Comparison of ENCODE assay signal across 8 cellular contexts in genomic region chr7:157278791-157279678, GRCh38. TPM values are rescaled to one million over a fixed set of nuclear protein-coding genes. Genes with fewer than 3 reads are reported as not detected.
DNase-seq lines count a peak whose midpoint lies in the region; ATAC-seq and TF ChIP-seq lines count a peak whose summit lies in the region.

No MANE protein-coding gene starts in this region.

- TF ChIP-seq POLR2A in suprapubic skin (IDR thresholded peaks at IDR 0.05): no peak

- H3K36me3 ChIP-seq in right atrium auricular region (no peaks in the 10 kb centered on the region), suprapubic skin (no peaks in the 10 kb centered on the region)
- no peaks in the 10 kb centered on the region for H3K36me3 ChIP-seq in CD8-positive, alpha-beta memory T cell (ENCODE audit: insufficient read depth, low read length)

- peaks cover 24% of the 10 kb centered on the region for H3K4me1 Mint-ChIP-seq in activated CD8-positive, alpha-beta memory T cell treated with anti-CD3 and anti-CD28 coated beads, Interleukin-2, amount 10 ng/mL, durations not matched to agents 7 days and 5 days
- peaks cover 10 to 27% (median 17%) of the 10 kb centered on the region in 3 donors for H3K4me1 Mint-ChIP-seq in CD8-positive, alpha-beta memory T cell

- H3K27ac ChIP-seq in right atrium auricular region (peak overlapping the region in 1 of 2 donors; percentile 29), suprapubic skin (peak overlapping the region; percentile 61)
- H3K27ac ChIP-seq in CD8-positive, alpha-beta memory T cell (ENCODE audit: low read depth, low read length): no peak overlapping the region

- H3K27me3 ChIP-seq in right atrium auricular region: no peaks in the 10 kb centered on the region
- H3K27me3 ChIP-seq in suprapubic skin: peaks cover 5% of the 10 kb centered on the region
- H3K27me3 ChIP-seq in CD8-positive, alpha-beta memory T cell (ENCODE audit: insufficient read depth, low read length, poor library complexity, severe bottlenecking): peaks cover 14% of the 10 kb centered on the region

- H3K4me3 ChIP-seq in right atrium auricular region: peak overlapping the region; percentile 48 to 57
- peak overlapping the region; percentile 65 for H3K4me3 ChIP-seq in suprapubic skin
- no peak overlapping the region for H3K4me3 ChIP-seq in CD8-positive, alpha-beta memory T cell (ENCODE audit: low read length)

- WGBS in suprapubic skin: 80% methylated on average over 11 of the region's 73 CpGs

- TF ChIP-seq CTCF in right atrium auricular region (IDR thresholded peaks at IDR 0.05): no peak
- no peak for TF ChIP-seq CTCF in suprapubic skin (IDR thresholded peaks at IDR 0.05)

- H3K36me3 Mint-ChIP-seq in activated CD8-positive, alpha-beta memory T cell treated with anti-CD3 and anti-CD28 coated beads, Interleukin-2, amount 10 ng/mL, durations not matched to agents 7 days and 5 days: no peaks in the 10 kb centered on the region
- no peaks in the 10 kb centered on the region for H3K36me3 Mint-ChIP-seq in CD8-positive, alpha-beta memory T cell

- CTCF ChIA-PET in activated CD8-positive, alpha-beta memory T cell treated with anti-CD3 and anti-CD28 coated beads, Interleukin-2, amount 10 ng/mL, durations not matched to agents 7 days and 5 days (lab: Charles Lee): no interaction called here
- CTCF ChIA-PET in CD8-positive, alpha-beta memory T cell (lab: Charles Lee): no interaction called here

- H3K4me1 ChIP-seq in right atrium auricular region (peaks cover 0 to 27% of the 10 kb centered on the region in 2 donors), suprapubic skin (peaks cover 47% of the 10 kb centered on the region)
- H3K4me1 ChIP-seq in CD8-positive, alpha-beta memory T cell (ENCODE audit: insufficient read depth, low read length): peaks cover 8% of the 10 kb centered on the region

- no peaks in the 10 kb centered on the region for H3K9me3 Mint-ChIP-seq in activated CD8-positive, alpha-beta memory T cell treated with anti-CD3 and anti-CD28 coated beads, Interleukin-2, amount 10 ng/mL, durations not matched to agents 7 days and 5 days (ENCODE audit: low read depth)
- no peaks in the 10 kb centered on the region for H3K9me3 Mint-ChIP-seq in CD8-positive, alpha-beta memory T cell

- POLR2A ChIA-PET in CD8-positive, alpha-beta memory T cell (lab: Charles Lee): no interaction called here

- H3K9me3 ChIP-seq in right atrium auricular region (no peaks in the 10 kb centered on the region), suprapubic skin (no peaks in the 10 kb centered on the region)
- H3K9me3 ChIP-seq in CD8-positive, alpha-beta memory T cell (ENCODE audit: low read length): no peaks in the 10 kb centered on the region

- H3K4me3 Mint-ChIP-seq in activated CD8-positive, alpha-beta memory T cell treated with anti-CD3 and anti-CD28 coated beads, Interleukin-2, amount 10 ng/mL, durations not matched to agents 7 days and 5 days: no peak overlapping the region
- H3K4me3 Mint-ChIP-seq in CD8-positive, alpha-beta memory T cell: peak overlapping the region in 2 of 7 donors; percentile 8 to 32

- no peak overlapping the region for H3K27ac Mint-ChIP-seq in activated CD8-positive, alpha-beta memory T cell treated with anti-CD3 and anti-CD28 coated beads, Interleukin-2, amount 10 ng/mL, durations not matched to agents 7 days and 5 days
- H3K27ac Mint-ChIP-seq in CD8-positive, alpha-beta memory T cell: no peak overlapping the region

- peaks cover 13% of the 10 kb centered on the region for H3K27me3 Mint-ChIP-seq in activated CD8-positive, alpha-beta memory T cell treated with anti-CD3 and anti-CD28 coated beads, Interleukin-2, amount 10 ng/mL, durations not matched to agents 7 days and 5 days
- H3K27me3 Mint-ChIP-seq in CD8-positive, alpha-beta memory T cell: peaks cover 4 to 11% of the 10 kb centered on the region in 2 donors

- DNase-seq in SW480 (ENCODE audit: low spot score) (peak; percentile 23), right atrium auricular region (ENCODE audit: low spot score) (peak; percentile 67), suprapubic skin (ENCODE audit: low spot score in 2 of 2) (peak in 1 of 2 donors; percentile 78), NCI-H524 treated with DMSO at 0.1 percent for 48 hours (lab: John Stamatoyannopoulos, UW) (no peak), mesenteric fat pad (ENCODE audit: low spot score) (no peak)
- no peak for DNase-seq in activated CD8-positive, alpha-beta memory T cell treated with anti-CD3 and anti-CD28 coated beads, Interleukin-2, amount 10 ng/mL, durations not matched to agents 7 days and 5 days
- no peak for DNase-seq in CD8-positive, alpha-beta memory T cell

- peak; percentile 71 for ATAC-seq in GM19397 (IDR thresholded peaks at IDR 0.05; ENCODE audit: unreplicated experiment)
- no peak for ATAC-seq in activated CD8-positive, alpha-beta memory T cell treated with anti-CD3 and anti-CD28 coated beads, Interleukin-2, amount 10 ng/mL, durations not matched to agents 7 days and 5 days

- no peak for TF ChIP-seq EP300 in suprapubic skin (IDR thresholded peaks at IDR 0.05)

RNA-seq across cellular contexts. Expression of gene DNAJB6, which starts 57.8 kb away (rescaled TPM):
- 100 to 1,000 TPM; 134 to 137 TPM for total RNA-seq in right atrium auricular region
- total RNA-seq in suprapubic skin: 100 to 1,000 TPM; 152 to 230 (median 185) TPM
- total RNA-seq in activated CD8-positive, alpha-beta memory T cell treated with anti-CD3 and anti-CD28 coated beads, Interleukin-2, amount 10 ng/mL, durations not matched to agents 7 days and 5 days: 10 to 100 TPM; 82.0 to 85.6 TPM
- 110 TPM for total RNA-seq in mesenteric fat pad
- 100 to 1,000 TPM; 121 to 124 TPM for total RNA-seq in CD8-positive, alpha-beta memory T cell
- 147 TPM for polyA plus RNA-seq in CD8-positive, alpha-beta memory T cell

Comparison
In these comparisons a context has a peak if more than half of its experiments do, and no peak if none do; other contexts are left out.
1. DNase-seq: peak in SW480 (single experiment) and right atrium auricular region (single experiment); none in NCI-H524 treated with DMSO at 0.1 percent for 48 hours (single experiment), activated CD8-positive, alpha-beta memory T cell treated with anti-CD3 and anti-CD28 coated beads, Interleukin-2, amount 10 ng/mL, durations not matched to agents 7 days and 5 days (single experiment), mesenteric fat pad (single experiment) and CD8-positive, alpha-beta memory T cell (0 of 5).